Comparison of ENCODE assay signal across 7 cellular contexts in genomic region chr19:18416778-18417249, GRCh38. TPM values are rescaled to one million over a fixed set of nuclear protein-coding genes. Genes with fewer than 3 reads are reported as not detected.
DNase-seq lines count a peak whose midpoint lies in the region; ATAC-seq, FAIRE-seq and TF ChIP-seq lines count a peak whose summit lies in the region.

No MANE protein-coding gene starts in this region.

- no peak for TF ChIP-seq CTCF in dorsolateral prefrontal cortex (IDR thresholded peaks at IDR 0.05 in 54 of 56, conservative IDR thresholded peaks at IDR 0.05 in 2 of 56; ENCODE audit: low read depth in 1 of 56, partially characterized antibody in 56 of 56)
- no peak for TF ChIP-seq CTCF in left lung (IDR thresholded peaks at IDR 0.05)

- no peak for DNase-seq in GM18507 (ENCODE audit: extremely low spot score, insufficient read length, low read depth)
- peak; percentile 91 for DNase-seq in NCI-H226
- DNase-seq in activated CD4-positive, alpha-beta T cell treated with anti-CD3 and anti-CD28 coated beads for 48 hours, result peak; percentile 74
- DNase-seq in dorsolateral prefrontal cortex, result peak; percentile 52 to 90 (median 82)
- peak; percentile 93 to 95 for DNase-seq in left lung
- DNase-seq in stimulated activated CD4-positive, alpha-beta T cell treated with anti-CD3 and anti-CD28 coated beads, TNF-alpha, amount 100 ng/mL, for 4 hours (ENCODE audit: low read depth in 3 of 3), result peak in 2 of 3 experiments; percentile 48 to 57

- peak overlapping the region in 58 of 59 donors; percentile 68 to 97 (median 92) for H3K27ac ChIP-seq in dorsolateral prefrontal cortex
- peak overlapping the region; percentile 96 to 98 for H3K27ac ChIP-seq in left lung

- peak overlapping the region in 57 of 59 donors; percentile 15 to 86 (median 65) for H3K4me3 ChIP-seq in dorsolateral prefrontal cortex
- H3K4me3 ChIP-seq in left lung, result peak overlapping the region; percentile 21 to 58

- FAIRE-seq in GM18507 (lab: Jason Lieb, UNC), result peak; percentile 86

- no peaks in the 10 kb centered on the region for H3K9me3 ChIP-seq in left lung

- peak; percentile 66 for ATAC-seq in left lung
- no peak for ATAC-seq in GM19395 (IDR thresholded peaks at IDR 0.05; ENCODE audit: unreplicated experiment)

- H3K4me1 ChIP-seq in left lung, result peaks cover 47 to 74% of the 10 kb centered on the region in 2 donors

- H3K27me3 ChIP-seq in dorsolateral prefrontal cortex (peaks cover 0 to 17% (median 0%) of the 10 kb centered on the region in 45 donors), left lung (peaks cover 0 to 38% of the 10 kb centered on the region in 2 donors)

- no peaks in the 10 kb centered on the region for H3K36me3 ChIP-seq in left lung

- intact Hi-C loops in dorsolateral prefrontal cortex (cut with DNase I) (no loop called here), left lung (cut with DNase I) (no loop called here)

RNA-seq across cellular contexts. Expression of gene SSBP4, which starts 2.4 kb away (rescaled TPM):
- total RNA-seq in dorsolateral prefrontal cortex (100 to 1,000 TPM in 39 of 120 experiments, 10 to 100 TPM in 81; 42.5 to 168 (median 93.8) TPM), left lung (10 to 100 TPM; 49.8 to 79.9 TPM)

RNA-seq across cellular contexts. Expression of gene LRRC25, which starts 19.4 kb away (rescaled TPM):
- total RNA-seq in dorsolateral prefrontal cortex, result 10 to 100 TPM in 1 of 120 experiments, 1 to 10 TPM in 99, under 1 TPM in 19, not detected in 1; 0.44 to 11.8 (median 1.8) TPM
- total RNA-seq in left lung, result 10 to 100 TPM; 14.4 to 53.7 TPM

RNA-seq across cellular contexts. Expression of gene ISYNA1, which starts 21.1 kb away (rescaled TPM):
- 100 to 1,000 TPM in 1 of 120 experiments, 10 to 100 TPM in 118, 1 to 10 TPM in 1; 7.4 to 118 (median 26.3) TPM for total RNA-seq in dorsolateral prefrontal cortex
- total RNA-seq in left lung, result 10 to 100 TPM; 22.8 to 43.9 TPM

RNA-seq across cellular contexts. Expression of gene GDF15, which starts 30.9 kb away (rescaled TPM):
- total RNA-seq in dorsolateral prefrontal cortex, result 1 to 10 TPM in 56 of 120 experiments, under 1 TPM in 35, not detected in 29; 0.43 to 7.1 (median 1.2) TPM
- 100 to 1,000 TPM in 1 of 2 donors, 10 to 100 TPM in 1; 99.0 to 180 TPM for total RNA-seq in left lung
